In the genomic region with DNA sequence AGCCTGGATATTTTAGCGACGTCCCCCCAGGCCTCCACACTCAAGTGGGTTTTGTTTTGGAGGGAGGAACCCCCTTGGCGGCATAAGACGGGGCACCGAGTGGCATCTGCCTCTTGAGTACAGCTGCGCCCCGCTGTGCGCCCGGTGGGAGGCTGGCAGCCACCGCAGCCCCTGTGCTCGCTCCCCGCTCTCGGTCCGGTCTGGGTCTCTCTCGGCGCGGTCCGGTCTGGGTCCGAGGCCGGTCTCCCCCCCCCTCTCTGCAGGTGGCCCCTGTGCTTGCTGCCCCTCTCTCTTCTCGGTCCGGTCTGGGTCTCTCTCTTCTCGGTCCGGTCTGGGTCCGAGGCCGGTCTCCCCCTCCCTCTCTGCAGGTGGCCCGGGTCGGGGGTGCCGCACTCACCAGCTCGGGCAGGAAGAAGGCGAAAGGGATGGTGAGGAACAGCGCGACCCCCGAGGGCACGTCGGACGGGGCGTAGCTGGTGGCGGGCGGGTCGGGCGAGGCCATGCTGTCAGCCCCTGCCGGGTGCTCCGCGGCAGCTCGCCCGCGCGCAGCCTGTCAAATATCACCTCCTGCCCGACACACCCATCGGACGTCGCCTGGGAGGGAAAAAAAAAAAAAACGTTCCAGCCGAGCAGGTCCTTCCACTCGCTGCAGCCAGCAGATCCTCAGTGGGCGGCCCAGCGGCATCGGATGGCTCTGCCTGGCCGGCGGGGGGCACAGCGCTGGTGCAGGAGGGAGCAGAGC, we compare ENCODE assay signal across 8 cellular contexts. TPM values are rescaled to one million over a fixed set of nuclear protein-coding genes. Genes with fewer than 3 reads are reported as not detected.
DNase-seq lines count a peak whose midpoint lies in the region; ATAC-seq and TF ChIP-seq lines count a peak whose summit lies in the region.

TSS of gene MALL (minus strand) at position 532 of the 742 bp plus-strand sequence. CDS start at position 502, 30 bp downstream.

- ATAC-seq in left lung: peak; percentile 82
- no peak for ATAC-seq in GM21390 (IDR thresholded peaks at IDR 0.05; ENCODE audit: unreplicated experiment)

- H3K4me1 ChIP-seq in left lung: peaks cover 13 to 19% of the 10 kb centered on the region in 2 donors
- peaks cover 10 to 29% of the 10 kb centered on the region in 2 donors for H3K4me1 ChIP-seq in thyroid gland

- peak within 1 kb of the TSS; percentile 49 to 67 for H3K27ac ChIP-seq in left lung
- peak within 1 kb of the TSS in 2 of 3 donors; percentile 77 to 80 for H3K27ac ChIP-seq in thyroid gland

- H3K4me3 ChIP-seq in cardiac fibroblast (replicated peaks in 1 of 2; ENCODE audit: low read depth in 2 of 2, low read length in 2 of 2) (peak within 1 kb of the TSS; percentile 30 to 61), left lung (peak within 1 kb of the TSS; percentile 27 to 42), thyroid gland (replicated peaks in 1 of 3) (peak within 1 kb of the TSS in 2 of 3 donors; percentile 58 to 59)

- 4 to 10% methylated on average over 22 to 23 of the region's 62 CpGs for WGBS in thyroid gland, 2 donors

- TF ChIP-seq CTCF in cardiac fibroblast (IDR thresholded peaks at IDR 0.05; ENCODE audit: low read depth, low read length): no peak
- TF ChIP-seq CTCF in left lung (IDR thresholded peaks at IDR 0.05): no peak
- TF ChIP-seq CTCF in thyroid gland (IDR thresholded peaks at IDR 0.05): peak in 2 of 6 experiments; percentile 15 to 18

- H3K27me3 ChIP-seq in left lung: peaks cover 0 to 32% of the 10 kb centered on the region in 2 donors
- H3K27me3 ChIP-seq in thyroid gland: no peaks in the 10 kb centered on the region

- H3K36me3 ChIP-seq in left lung (no peaks in the 10 kb centered on the region), thyroid gland (no peaks in the 10 kb centered on the region)

- TF ChIP-seq POLR2A in thyroid gland (IDR thresholded peaks at IDR 0.05): peak; percentile 26 to 87

- intact Hi-C loops in left lung (cut with DNase I) (no loop called here), thyroid gland (cut with DNase I) (no loop called here)

- H3K9me3 ChIP-seq in left lung (no peaks in the 10 kb centered on the region), thyroid gland (no peaks in the 10 kb centered on the region)

- DNase-seq in NCI-H1048 (lab: John Stamatoyannopoulos, UW): peak; percentile 5
- DNase-seq in cardiac fibroblast (ENCODE audit: low read depth in 2 of 2): peak in 1 of 2 donors; percentile 45
- peak; percentile 56 to 84 for DNase-seq in left lung
- peak; percentile 65 to 73 for DNase-seq in thyroid gland
- no peak for DNase-seq in hippocampal formation (lab: John Stamatoyannopoulos, UW)
- no peak for DNase-seq in NOMO-1 (lab: John Stamatoyannopoulos, UW; ENCODE audit: unreplicated experiment in 2 of 2)
- no peak for DNase-seq in NCI-H2107 (lab: John Stamatoyannopoulos, UW)

RNA-seq across cellular contexts. Expression of gene MALL, which starts in this region (rescaled TPM):
- total RNA-seq in left lung: 100 to 1,000 TPM; 105 to 288 TPM
- total RNA-seq in thyroid gland: 10 to 100 TPM; 13.3 to 54.4 (median 25.0) TPM

Comparison
In these comparisons a context has a peak if more than half of its experiments do, and no peak if none do; other contexts are left out.
1. DNase-seq: peak in NCI-H1048 (single experiment), left lung (2 of 2) and thyroid gland (2 of 2); none in hippocampal formation (0 of 2), NOMO-1 (0 of 2) and NCI-H2107 (single experiment).
2. Peak in every context shown above with its lines, with median percentiles within 50 percentile points of each other: H3K4me3 ChIP-seq.